19 cellular contexts compared by ENCODE assay signal in genomic region chr1:41677586-41677985, GRCh38.
A peak's percentile ranks its signal among the peaks of the same experiment; 100 is the strongest.
DNase-seq lines count a peak whose midpoint lies in the region; ATAC-seq and TF ChIP-seq lines count a peak whose summit lies in the region.
"Had no signal": no experiment of that assay in that cellular context is flagged by ENCODE, and none has a peak within 500 bp of the region (broad histone marks: within the 10 kb centered on the region; RNA-seq: fewer than 3 reads in every experiment).

No MANE protein-coding gene starts in this region.

- no peak for TF ChIP-seq CTCF in glutamatergic neuron (IDR thresholded peaks at IDR 0.05; ENCODE audit: partially characterized antibody, unreplicated experiment)

- peaks cover 5% of the 10 kb centered on the region for H3K36me3 Mint-ChIP-seq in glutamatergic neuron (ENCODE audit: unreplicated experiment)
- H3K36me3 Mint-ChIP-seq in stimulated activated memory B cell treated with anti-CD40 and anti-IgM and Interleukin-4, amounts not matched to agents 10 μg/mL and 1 μg/mL and 100 μg/mL, for 72 hours = no peaks in the 10 kb centered on the region
- H3K36me3 Mint-ChIP-seq: CD4-positive, CD25-positive, alpha-beta regulatory T cell had no signal

- peaks cover 27% of the 10 kb centered on the region for H3K27me3 Mint-ChIP-seq in glutamatergic neuron (ENCODE audit: unreplicated experiment)
- no peaks in the 10 kb centered on the region for H3K27me3 Mint-ChIP-seq in stimulated activated memory B cell treated with anti-CD40 and anti-IgM and Interleukin-4, amounts not matched to agents 10 μg/mL and 1 μg/mL and 100 μg/mL, for 72 hours
- H3K27me3 Mint-ChIP-seq: activated CD4-positive, alpha-beta T cell treated with anti-CD3 and anti-CD28 coated beads for 36 hours; activated naive CD4-positive, alpha-beta T cell treated with anti-CD3 and anti-CD28 coated beads, Interleukin-2, amount 10 ng/mL, durations not matched to agents 7 days and 5 days; CD4-positive, CD25-positive, alpha-beta regulatory T cell had no signal

- ATAC-seq in stimulated activated memory B cell treated with anti-CD40 and anti-IgM and Interleukin-4, amounts not matched to agents 10 μg/mL and 1 μg/mL and 100 μg/mL, for 72 hours = no peak
- ATAC-seq in GM21619 (IDR thresholded peaks at IDR 0.05; ENCODE audit: unreplicated experiment) = no peak
- no peak for ATAC-seq in HG03378 (IDR thresholded peaks at IDR 0.05; ENCODE audit: unreplicated experiment)
- ATAC-seq: activated CD4-positive, alpha-beta T cell treated with anti-CD3 and anti-CD28 coated beads for 36 hours; HepG2 had no signal

- peak overlapping the region; percentile 66 for H3K4me3 Mint-ChIP-seq in glutamatergic neuron (ENCODE audit: unreplicated experiment)
- no peak overlapping the region for H3K4me3 Mint-ChIP-seq in stimulated activated memory B cell treated with anti-CD40 and anti-IgM and Interleukin-4, amounts not matched to agents 10 μg/mL and 1 μg/mL and 100 μg/mL, for 72 hours
- H3K4me3 Mint-ChIP-seq: activated CD4-positive, alpha-beta T cell treated with anti-CD3 and anti-CD28 coated beads for 36 hours; activated naive CD4-positive, alpha-beta T cell treated with anti-CD3 and anti-CD28 coated beads, Interleukin-2, amount 10 ng/mL, durations not matched to agents 7 days and 5 days had no signal

- H3K4me1 Mint-ChIP-seq in glutamatergic neuron (ENCODE audit: low read depth, unreplicated experiment) = peaks cover 60% of the 10 kb centered on the region
- H3K4me1 Mint-ChIP-seq in stimulated activated memory B cell treated with anti-CD40 and anti-IgM and Interleukin-4, amounts not matched to agents 10 μg/mL and 1 μg/mL and 100 μg/mL, for 72 hours = peaks cover 70% of the 10 kb centered on the region

- peak overlapping the region; percentile 96 for H3K27ac Mint-ChIP-seq in glutamatergic neuron (ENCODE audit: unreplicated experiment)
- H3K27ac Mint-ChIP-seq in stimulated activated memory B cell treated with anti-CD40 and anti-IgM and Interleukin-4, amounts not matched to agents 10 μg/mL and 1 μg/mL and 100 μg/mL, for 72 hours = peak overlapping the region; percentile 87

- peaks cover 25% of the 10 kb centered on the region for H3K9me3 Mint-ChIP-seq in glutamatergic neuron (ENCODE audit: unreplicated experiment)
- H3K9me3 Mint-ChIP-seq in stimulated activated memory B cell treated with anti-CD40 and anti-IgM and Interleukin-4, amounts not matched to agents 10 μg/mL and 1 μg/mL and 100 μg/mL, for 72 hours = no peaks in the 10 kb centered on the region
- H3K9me3 Mint-ChIP-seq: activated naive CD4-positive, alpha-beta T cell treated with anti-CD3 and anti-CD28 coated beads, Interleukin-2, amount 10 ng/mL, durations not matched to agents 7 days and 5 days; CD4-positive, CD25-positive, alpha-beta regulatory T cell had no signal

- peak; percentile 17 for DNase-seq in activated effector memory CD4-positive, alpha-beta T cell treated with anti-CD3 and anti-CD28 coated beads, Interleukin-2, amount 50 U/mL, for 16 hours
- DNase-seq in activated effector memory CD4-positive, alpha-beta T cell treated with Interleukin-2 at 50 U/mL for 16 hours = no peak
- DNase-seq in RPMI7951 (ENCODE audit: low read depth) = peak; percentile 21
- DNase-seq in glutamatergic neuron = no peak
- no peak for DNase-seq in superior temporal gyrus (ENCODE audit: extremely low spot score)
- DNase-seq: ACHN; activated CD4-positive, alpha-beta T cell treated with anti-CD3 and anti-CD28 coated beads for 36 hours; activated naive CD4-positive, alpha-beta T cell treated with anti-CD3 and anti-CD28 coated beads, Interleukin-2, amount 10 ng/mL, durations not matched to agents 7 days and 5 days; caudate nucleus; CD4-positive, CD25-positive, alpha-beta regulatory T cell; GOT3; NCI-H1092 treated with DMSO at 0.1 percent for 48 hours; NCI-H2029 treated with DMSO at 0.1 percent for 48 hours; NCI-H345; nucleus accumbens had no signal

Comparison
In these comparisons a context has a peak if more than half of its experiments do, and no peak if none do; other contexts are left out.
1. DNase-seq: peak in activated effector memory CD4-positive, alpha-beta T cell treated with anti-CD3 and anti-CD28 coated beads, Interleukin-2, amount 50 U/mL, for 16 hours (single experiment) and RPMI7951 (single experiment); none in activated effector memory CD4-positive, alpha-beta T cell treated with Interleukin-2 at 50 U/mL for 16 hours (single experiment), glutamatergic neuron (single experiment) and superior temporal gyrus (single experiment).